ENCODE assay signal across 19 cellular contexts in the genomic region with DNA sequence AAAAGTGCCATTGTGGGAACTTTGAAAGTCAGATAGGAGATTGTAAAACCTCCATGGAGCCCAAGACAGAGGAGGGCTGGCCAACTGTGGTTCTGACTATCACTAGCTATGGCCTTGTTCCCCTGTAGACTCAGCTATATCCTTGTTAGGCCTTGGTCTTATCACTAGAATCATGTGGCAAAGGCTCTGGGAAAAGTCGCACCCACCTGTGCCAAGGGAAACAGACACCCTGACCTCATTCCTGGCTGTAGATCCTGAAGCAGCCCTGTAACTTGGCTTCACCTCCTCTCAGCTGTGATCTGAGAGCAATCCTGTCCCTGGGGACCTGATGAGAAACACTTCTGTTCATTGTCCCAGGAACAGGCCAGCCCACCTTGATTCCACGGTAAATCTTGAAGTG.
DNase-seq lines count a peak whose midpoint lies in the region; ATAC-seq and TF ChIP-seq lines count a peak whose summit lies in the region.
"Had no signal": no experiment of that assay in that cellular context is flagged by ENCODE, and none has a peak within 500 bp of the region (broad histone marks: within the 10 kb centered on the region; RNA-seq: fewer than 3 reads in every experiment).

No MANE protein-coding gene starts in this region.

- no peak overlapping the region for H3K9ac ChIP-seq in colonic mucosa (ENCODE audit: low read depth in 2 of 2, low read length in 2 of 2)
- H3K9ac ChIP-seq: SK-N-SH had no signal

- no peaks in the 10 kb centered on the region for H3K27me3 Mint-ChIP-seq in activated naive CD8-positive, alpha-beta T cell treated with anti-CD3 and anti-CD28 coated beads for 36 hours

- no peak overlapping the region for H3K27ac Mint-ChIP-seq in activated naive CD8-positive, alpha-beta T cell treated with anti-CD3 and anti-CD28 coated beads for 36 hours
- H3K27ac Mint-ChIP-seq: CD8-positive, alpha-beta memory T cell had no signal

- peaks cover 1% of the 10 kb centered on the region for H3K9me3 Mint-ChIP-seq in activated naive CD8-positive, alpha-beta T cell treated with anti-CD3 and anti-CD28 coated beads for 36 hours

- no peaks in the 10 kb centered on the region for H3K36me3 ChIP-seq in colonic mucosa

- no peaks in the 10 kb centered on the region for H3K4me1 Mint-ChIP-seq in activated naive CD8-positive, alpha-beta T cell treated with anti-CD3 and anti-CD28 coated beads for 36 hours
- H3K4me1 Mint-ChIP-seq: CD8-positive, alpha-beta memory T cell had no signal

- H3K4me1 ChIP-seq in colonic mucosa, result no peaks in the 10 kb centered on the region

- no peak overlapping the region for H3K4me3 Mint-ChIP-seq in activated naive CD8-positive, alpha-beta T cell treated with anti-CD3 and anti-CD28 coated beads for 36 hours
- H3K4me3 Mint-ChIP-seq: CD8-positive, alpha-beta memory T cell had no signal

- H3K4me3 ChIP-seq in LNCaP clone FGC (ENCODE audit: low read depth, low read length), result no peak overlapping the region
- no peak overlapping the region for H3K4me3 ChIP-seq in fibroblast of the aortic adventitia (ENCODE audit: low read depth, low read length)
- H3K4me3 ChIP-seq in colonic mucosa, result no peak overlapping the region

- no peaks in the 10 kb centered on the region for H3K9me3 ChIP-seq in colonic mucosa
- H3K9me3 ChIP-seq: SK-N-SH had no signal

- TF ChIP-seq CTCF in LNCaP clone FGC (IDR thresholded peaks at IDR 0.05; ENCODE audit: control insufficient read depth, extremely low read depth, insufficient read depth), result no peak
- no peak for TF ChIP-seq CTCF in fibroblast of the aortic adventitia (IDR thresholded peaks at IDR 0.05; ENCODE audit: insufficient read depth, low read length)
- TF ChIP-seq CTCF in colonic mucosa (IDR thresholded peaks at IDR 0.05), result no peak

- peak; percentile 24 for ATAC-seq in sciatic nerve
- ATAC-seq: HepG2 had no signal

- no peaks in the 10 kb centered on the region for H3K27me3 ChIP-seq in colonic mucosa

- peak; percentile 19 for DNase-seq in LNCaP clone FGC (ENCODE audit: low read depth)
- DNase-seq in SK-N-DZ (ENCODE audit: low spot score), result peak; percentile 4
- peak; percentile 2 for DNase-seq in fibroblast of the aortic adventitia (ENCODE audit: low read depth)
- no peak for DNase-seq in sciatic nerve (ENCODE audit: low spot score)
- DNase-seq in colonic mucosa, result no peak
- no peak for DNase-seq in GM19240 (ENCODE audit: insufficient read length, low spot score)
- DNase-seq in activated naive CD8-positive, alpha-beta T cell treated with anti-CD3 and anti-CD28 coated beads for 36 hours, result no peak
- DNase-seq: ACHN; C1 segment of cervical spinal cord; CD8-positive, alpha-beta memory T cell; GOT3; KG1; NCI-H1417 treated with DMSO at 0.1 percent for 48 hours; NCI-H187 treated with DMSO at 0.1 percent for 48 hours; NCI-H446; NCI-H526 treated with DMSO at 0.1 percent for 48 hours; SHP77; SK-N-SH had no signal

- intact Hi-C loops in sciatic nerve (cut with DNase I) (no loop called here), colonic mucosa (cut with DNase I) (no loop called here)

- H3K27ac ChIP-seq in colonic mucosa, result no peak overlapping the region

- H3K36me3 Mint-ChIP-seq in activated naive CD8-positive, alpha-beta T cell treated with anti-CD3 and anti-CD28 coated beads for 36 hours, result no peaks in the 10 kb centered on the region
- H3K36me3 Mint-ChIP-seq: CD8-positive, alpha-beta memory T cell had no signal

Comparison
In these comparisons a context has a peak if more than half of its experiments do, and no peak if none do; other contexts are left out.
1. DNase-seq: peak in LNCaP clone FGC (single experiment), SK-N-DZ (single experiment) and fibroblast of the aortic adventitia (single experiment); none in sciatic nerve (single experiment), colonic mucosa (single experiment), GM19240 (single experiment) and activated naive CD8-positive, alpha-beta T cell treated with anti-CD3 and anti-CD28 coated beads for 36 hours (single experiment).